In genomic region chr16:24610421-24610765, GRCh38 we compare ENCODE assay signal across 8 cellular contexts.
A peak's percentile ranks its signal among the peaks of the same experiment; 100 is the strongest.
DNase-seq lines count a peak whose midpoint lies in the region; ATAC-seq and TF ChIP-seq lines count a peak whose summit lies in the region.

No MANE protein-coding gene starts in this region.

- H3K9me3 Mint-ChIP-seq in activated CD8-positive, alpha-beta memory T cell treated with anti-CD3 and anti-CD28 coated beads, Interleukin-2, amount 10 ng/mL, durations not matched to agents 7 days and 5 days (ENCODE audit: low read depth) = no peaks in the 10 kb centered on the region
- H3K9me3 Mint-ChIP-seq in stimulated activated naive CD8-positive, alpha-beta T cell treated with anti-CD3 and anti-CD28 coated beads, Interleukin-15, amount 100 ng/mL, for 72 hours = no peaks in the 10 kb centered on the region
- H3K9me3 Mint-ChIP-seq in T-helper 2 cell treated with Interferon-gamma antibody and Interleukin-4, amounts not matched to agents 5 μg/mL and 100 μg/mL, for 36 hours = no peaks in the 10 kb centered on the region
- H3K9me3 Mint-ChIP-seq in CD14-positive monocyte = peaks cover 0 to 5% (median 2%) of the 10 kb centered on the region in 7 donors

- H3K27me3 Mint-ChIP-seq in activated CD8-positive, alpha-beta memory T cell treated with anti-CD3 and anti-CD28 coated beads, Interleukin-2, amount 10 ng/mL, durations not matched to agents 7 days and 5 days = peaks cover 50% of the 10 kb centered on the region
- H3K27me3 Mint-ChIP-seq in stimulated activated naive CD8-positive, alpha-beta T cell treated with anti-CD3 and anti-CD28 coated beads, Interleukin-15, amount 100 ng/mL, for 72 hours = peaks cover 65% of the 10 kb centered on the region
- H3K27me3 Mint-ChIP-seq in T-helper 2 cell treated with Interferon-gamma antibody and Interleukin-4, amounts not matched to agents 5 μg/mL and 100 μg/mL, for 36 hours (ENCODE audit: low read depth) = peaks cover 48% of the 10 kb centered on the region
- peaks cover 38 to 56% (median 42%) of the 10 kb centered on the region in 3 donors for H3K27me3 Mint-ChIP-seq in CD14-positive monocyte (ENCODE audit: low read depth in 3 of 3)

- CTCF ChIA-PET in activated CD8-positive, alpha-beta memory T cell treated with anti-CD3 and anti-CD28 coated beads, Interleukin-2, amount 10 ng/mL, durations not matched to agents 7 days and 5 days (lab: Charles Lee) = no interaction called here

- no peak overlapping the region for H3K4me3 Mint-ChIP-seq in activated CD8-positive, alpha-beta memory T cell treated with anti-CD3 and anti-CD28 coated beads, Interleukin-2, amount 10 ng/mL, durations not matched to agents 7 days and 5 days
- H3K4me3 Mint-ChIP-seq in stimulated activated naive CD8-positive, alpha-beta T cell treated with anti-CD3 and anti-CD28 coated beads, Interleukin-15, amount 100 ng/mL, for 72 hours = peak overlapping the region; percentile 65 to 76
- no peak overlapping the region for H3K4me3 Mint-ChIP-seq in T-helper 2 cell treated with Interferon-gamma antibody and Interleukin-4, amounts not matched to agents 5 μg/mL and 100 μg/mL, for 36 hours
- peak overlapping the region in 1 of 2 donors; percentile 72 for H3K4me3 Mint-ChIP-seq in CD14-positive monocyte

- no peaks in the 10 kb centered on the region for H3K4me1 Mint-ChIP-seq in activated CD8-positive, alpha-beta memory T cell treated with anti-CD3 and anti-CD28 coated beads, Interleukin-2, amount 10 ng/mL, durations not matched to agents 7 days and 5 days
- peaks cover 21% of the 10 kb centered on the region for H3K4me1 Mint-ChIP-seq in stimulated activated naive CD8-positive, alpha-beta T cell treated with anti-CD3 and anti-CD28 coated beads, Interleukin-15, amount 100 ng/mL, for 72 hours
- H3K4me1 Mint-ChIP-seq in T-helper 2 cell treated with Interferon-gamma antibody and Interleukin-4, amounts not matched to agents 5 μg/mL and 100 μg/mL, for 36 hours (ENCODE audit: low read depth) = peaks cover 6% of the 10 kb centered on the region
- H3K4me1 Mint-ChIP-seq in CD14-positive monocyte = peaks cover 3% of the 10 kb centered on the region

- intact Hi-C loops in CD14-positive monocyte (cut with micrococcal nuclease) = no loop called here

- no peak for ATAC-seq in activated CD8-positive, alpha-beta memory T cell treated with anti-CD3 and anti-CD28 coated beads, Interleukin-2, amount 10 ng/mL, durations not matched to agents 7 days and 5 days
- peak; percentile 64 for ATAC-seq in stimulated activated naive CD8-positive, alpha-beta T cell treated with anti-CD3 and anti-CD28 coated beads, Interleukin-15, amount 100 ng/mL, for 72 hours

- peak overlapping the region; percentile 13 to 21 for H3K4me3 ChIP-seq in cardiac fibroblast (replicated peaks in 1 of 2; ENCODE audit: low read depth in 2 of 2, low read length in 2 of 2)

- no peaks in the 10 kb centered on the region for H3K36me3 Mint-ChIP-seq in activated CD8-positive, alpha-beta memory T cell treated with anti-CD3 and anti-CD28 coated beads, Interleukin-2, amount 10 ng/mL, durations not matched to agents 7 days and 5 days
- H3K36me3 Mint-ChIP-seq in T-helper 2 cell treated with Interferon-gamma antibody and Interleukin-4, amounts not matched to agents 5 μg/mL and 100 μg/mL, for 36 hours (ENCODE audit: low read depth) = no peaks in the 10 kb centered on the region
- no peaks in the 10 kb centered on the region for H3K36me3 Mint-ChIP-seq in CD14-positive monocyte

- no peak overlapping the region for H3K27ac Mint-ChIP-seq in activated CD8-positive, alpha-beta memory T cell treated with anti-CD3 and anti-CD28 coated beads, Interleukin-2, amount 10 ng/mL, durations not matched to agents 7 days and 5 days
- H3K27ac Mint-ChIP-seq in stimulated activated naive CD8-positive, alpha-beta T cell treated with anti-CD3 and anti-CD28 coated beads, Interleukin-15, amount 100 ng/mL, for 72 hours = no peak overlapping the region
- H3K27ac Mint-ChIP-seq in T-helper 2 cell treated with Interferon-gamma antibody and Interleukin-4, amounts not matched to agents 5 μg/mL and 100 μg/mL, for 36 hours = no peak overlapping the region
- H3K27ac Mint-ChIP-seq in CD14-positive monocyte = peak overlapping the region in 1 of 7 donors; percentile 31

- no peak for TF ChIP-seq CTCF in cardiac fibroblast (IDR thresholded peaks at IDR 0.05; ENCODE audit: low read depth, low read length)
- no peak for TF ChIP-seq CTCF in CD14-positive monocyte (IDR thresholded peaks at IDR 0.05)

- peak; percentile 59 for DNase-seq in activated CD8-positive, alpha-beta memory T cell treated with anti-CD3 and anti-CD28 coated beads for 24 hours
- DNase-seq in activated CD8-positive, alpha-beta memory T cell treated with anti-CD3 and anti-CD28 coated beads, Interleukin-2, amount 10 ng/mL, durations not matched to agents 7 days and 5 days = no peak
- DNase-seq in cardiac fibroblast (ENCODE audit: low read depth in 2 of 2) (peak; percentile 38 to 51), kidney tubule cell (ENCODE audit: low spot score) (peak; percentile 35), NCI-H774 (lab: John Stamatoyannopoulos, UW) (no peak), CD14-positive monocyte (ENCODE audit: low spot score) (no peak)
- peak in 1 of 2 donors; percentile 2 for DNase-seq in stimulated activated naive CD8-positive, alpha-beta T cell treated with anti-CD3 and anti-CD28 coated beads, Interleukin-15, amount 100 ng/mL, for 72 hours
- DNase-seq in T-helper 2 cell treated with Interferon-gamma antibody and Interleukin-4, amounts not matched to agents 5 μg/mL and 100 μg/mL, for 36 hours (ENCODE audit: low spot score) = no peak

Comparison
In these comparisons a context has a peak if more than half of its experiments do, and no peak if none do; other contexts are left out.
1. DNase-seq: peak in activated CD8-positive, alpha-beta memory T cell treated with anti-CD3 and anti-CD28 coated beads for 24 hours (single experiment), cardiac fibroblast (2 of 2) and kidney tubule cell (single experiment); none in activated CD8-positive, alpha-beta memory T cell treated with anti-CD3 and anti-CD28 coated beads, Interleukin-2, amount 10 ng/mL, durations not matched to agents 7 days and 5 days (single experiment), NCI-H774 (single experiment), T-helper 2 cell treated with Interferon-gamma antibody and Interleukin-4, amounts not matched to agents 5 μg/mL and 100 μg/mL, for 36 hours (single experiment) and CD14-positive monocyte (single experiment).
2. H3K4me3 Mint-ChIP-seq: peak in stimulated activated naive CD8-positive, alpha-beta T cell treated with anti-CD3 and anti-CD28 coated beads, Interleukin-15, amount 100 ng/mL, for 72 hours (2 of 2); none in activated CD8-positive, alpha-beta memory T cell treated with anti-CD3 and anti-CD28 coated beads, Interleukin-2, amount 10 ng/mL, durations not matched to agents 7 days and 5 days (single experiment) and T-helper 2 cell treated with Interferon-gamma antibody and Interleukin-4, amounts not matched to agents 5 μg/mL and 100 μg/mL, for 36 hours (single experiment).